In genomic region chr17:43576563-43577229, GRCh38 we compare ENCODE assay signal across 9 cellular contexts. TPM values are rescaled to one million over a fixed set of nuclear protein-coding genes. Genes with fewer than 3 reads are reported as not detected.
A peak's percentile ranks its signal among the peaks of the same experiment; 100 is the strongest.
DNase-seq lines count a peak whose midpoint lies in the region; ATAC-seq and TF ChIP-seq lines count a peak whose summit lies in the region.
"Had no signal": no experiment of that assay in that cellular context is flagged by ENCODE, and none has a peak within 500 bp of the region (broad histone marks: within the 10 kb centered on the region; RNA-seq: fewer than 3 reads in every experiment).

No MANE protein-coding gene starts in this region.

- ATAC-seq in GM18867 (IDR thresholded peaks at IDR 0.05; ENCODE audit: unreplicated experiment) = no peak

- H3K4me1 Mint-ChIP-seq in activated T-cell treated with anti-CD3 and anti-CD28 coated beads, Interleukin-2, amount 50 U/mL, for 24 hours (ENCODE audit: low read depth) = peaks cover 12% of the 10 kb centered on the region
- peaks cover 56% of the 10 kb centered on the region for H3K4me1 Mint-ChIP-seq in neural crest cell

- H3K9me3 ChIP-seq in Peyer's patch (no peaks in the 10 kb centered on the region), suprapubic skin (no peaks in the 10 kb centered on the region)

- H3K36me3 Mint-ChIP-seq in activated T-cell treated with anti-CD3 and anti-CD28 coated beads, Interleukin-2, amount 50 U/mL, for 24 hours (ENCODE audit: low read depth) = no peaks in the 10 kb centered on the region
- H3K36me3 Mint-ChIP-seq in neural crest cell (ENCODE audit: low read depth) = no peaks in the 10 kb centered on the region
- H3K36me3 Mint-ChIP-seq: activated naive CD4-positive, alpha-beta T cell treated with anti-CD3 and anti-CD28 coated beads, Interleukin-2, amount 50 U/mL, for 24 hours had no signal

- DNase-seq in Caki2 (ENCODE audit: low read depth) (peak; percentile 52), HuH-7.5 (ENCODE audit: low spot score) (peak; percentile 43), Peyer's patch (peak; percentile 55 to 84 (median 81)), fibroblast of pulmonary artery (ENCODE audit: low read depth) (peak; percentile 84), neural crest cell (ENCODE audit: low read depth, low spot score) (peak; percentile 73), suprapubic skin (ENCODE audit: low spot score in 2 of 2) (peak in 1 of 2 donors; percentile 77)
- peak; percentile 78 for DNase-seq in activated T-cell treated with anti-CD3 and anti-CD28 coated beads, Interleukin-2, amount 50 U/mL, for 24 hours

- H3K27ac ChIP-seq in Peyer's patch (no peak overlapping the region), suprapubic skin (no peak overlapping the region)

- H3K4me3 ChIP-seq in Peyer's patch (no peak overlapping the region), fibroblast of pulmonary artery (replicated peaks; ENCODE audit: low read depth, low read length) (no peak overlapping the region), suprapubic skin (no peak overlapping the region)

- TF ChIP-seq CTCF in Peyer's patch (IDR thresholded peaks at IDR 0.05) (peak; percentile 75 to 95 (median 94)), fibroblast of pulmonary artery (IDR thresholded peaks at IDR 0.05; ENCODE audit: low read length, missing control alignments) (peak; percentile 83), neural crest cell (conservative IDR thresholded peaks at IDR 0.05) (peak; percentile 97), suprapubic skin (IDR thresholded peaks at IDR 0.05) (peak; percentile 83 to 95)

- in situ Hi-C loops in Caki2 (cut with HindIII; ENCODE audit: low pct_unique_long_range_greater_than_20kb, low sequenced_read_pairs) = no loop called here

- H3K27me3 ChIP-seq in Peyer's patch (no peaks in the 10 kb centered on the region), suprapubic skin (no peaks in the 10 kb centered on the region)

- H3K9me3 Mint-ChIP-seq in activated T-cell treated with anti-CD3 and anti-CD28 coated beads, Interleukin-2, amount 50 U/mL, for 24 hours = no peaks in the 10 kb centered on the region
- no peaks in the 10 kb centered on the region for H3K9me3 Mint-ChIP-seq in neural crest cell
- H3K9me3 Mint-ChIP-seq: activated naive CD4-positive, alpha-beta T cell treated with anti-CD3 and anti-CD28 coated beads, Interleukin-2, amount 50 U/mL, for 24 hours had no signal

- no peak overlapping the region for H3K27ac Mint-ChIP-seq in activated T-cell treated with anti-CD3 and anti-CD28 coated beads, Interleukin-2, amount 50 U/mL, for 24 hours
- no peak overlapping the region for H3K27ac Mint-ChIP-seq in neural crest cell (ENCODE audit: unreplicated experiment)
- H3K27ac Mint-ChIP-seq: activated naive CD4-positive, alpha-beta T cell treated with anti-CD3 and anti-CD28 coated beads, Interleukin-2, amount 50 U/mL, for 24 hours had no signal

- H3K4me3 Mint-ChIP-seq in activated T-cell treated with anti-CD3 and anti-CD28 coated beads, Interleukin-2, amount 50 U/mL, for 24 hours = no peak overlapping the region
- peak overlapping the region; percentile 15 for H3K4me3 Mint-ChIP-seq in neural crest cell
- H3K4me3 Mint-ChIP-seq: activated naive CD4-positive, alpha-beta T cell treated with anti-CD3 and anti-CD28 coated beads, Interleukin-2, amount 50 U/mL, for 24 hours had no signal

- H3K36me3 ChIP-seq in Peyer's patch (no peaks in the 10 kb centered on the region), suprapubic skin (no peaks in the 10 kb centered on the region)

- H3K4me1 ChIP-seq in Peyer's patch (peaks cover 0 to 31% (median 11%) of the 10 kb centered on the region in 4 donors), suprapubic skin (peaks cover 24% of the 10 kb centered on the region)

- 16% methylated on average over 10 of the region's 10 CpGs for WGBS in suprapubic skin

- TF ChIP-seq POLR2A in Peyer's patch (IDR thresholded peaks at IDR 0.05) (no peak), suprapubic skin (IDR thresholded peaks at IDR 0.05) (no peak)

- no peak for TF ChIP-seq EP300 in suprapubic skin (IDR thresholded peaks at IDR 0.05)

- H3K27me3 Mint-ChIP-seq in activated T-cell treated with anti-CD3 and anti-CD28 coated beads, Interleukin-2, amount 50 U/mL, for 24 hours = peaks cover 2% of the 10 kb centered on the region
- H3K27me3 Mint-ChIP-seq in neural crest cell (ENCODE audit: low read depth) = no peaks in the 10 kb centered on the region

RNA-seq across cellular contexts. Expression of gene ETV4, which starts 30.6 kb away (rescaled TPM):
- 18.7 and 36.0 TPM in 2 replicates for total RNA-seq in Caki2 (2014; rRNA removed; shearing (Covaris generic); ENCODE audit: low replicate concordance)
- 10 to 100 TPM in 2 of 4 donors, 1 to 10 TPM in 2; 3.0 to 20.2 (median 9.3) TPM for total RNA-seq in Peyer's patch
- 55.0 and 59.6 TPM in 2 replicates for total RNA-seq in neural crest cell
- 1 to 10 TPM; 5.6 to 7.1 (median 6.3) TPM for total RNA-seq in suprapubic skin
